Comparison of ENCODE assay signal across 25 cellular contexts in genomic region chr2:68687018-68687417, GRCh38. TPM values are rescaled to one million over a fixed set of nuclear protein-coding genes. Genes with fewer than 3 reads are reported as not detected.
DNase-seq lines count a peak whose midpoint lies in the region; ATAC-seq, FAIRE-seq and TF ChIP-seq lines count a peak whose summit lies in the region.
"Had no signal": no experiment of that assay in that cellular context is flagged by ENCODE, and none has a peak within 500 bp of the region (broad histone marks: within the 10 kb centered on the region; RNA-seq: fewer than 3 reads in every experiment).

No MANE protein-coding gene starts in this region.

- FAIRE-seq in GM12891 (lab: Jason Lieb, UNC) (peak; percentile 76), HTR-8/SVneo (lab: Jason Lieb, UNC) (peak; percentile 57), astrocyte (lab: Jason Lieb, UNC) (peak; percentile 56), kidney (lab: Jason Lieb, UNC) (peak; percentile 51)
- FAIRE-seq: D721Med had no signal

- no peak for ATAC-seq in upper lobe of left lung (ENCODE audit: low FRiP score in 2 of 2)
- ATAC-seq: Right ventricle myocardium inferior, SK-N-SH treated with all-trans-retinoic acid at 6 μM for 48 hours, T-helper 17 cell had no signal

- TF ChIP-seq EP300 in upper lobe of left lung (IDR thresholded peaks at IDR 0.05): no peak

- H3K27ac Mint-ChIP-seq in astrocyte (ENCODE audit: unreplicated experiment): no peak overlapping the region
- H3K27ac Mint-ChIP-seq: CD4-positive, CD25-positive, alpha-beta regulatory T cell; HFFc6; T-helper 17 cell had no signal

- intact Hi-C loops in kidney (cut with DNase I): no loop called here

- H3K27ac ChIP-seq in astrocyte (ENCODE audit: low read depth, low read length) (no peak overlapping the region), kidney (ENCODE audit: low read depth in 2 of 2, low read length in 2 of 2) (no peak overlapping the region), upper lobe of left lung (no peak overlapping the region)
- H3K27ac ChIP-seq: BLaER1, GM23248, HL-60, SJCRH30 had no signal

- H2AFZ ChIP-seq in astrocyte (ENCODE audit: low read depth, low read length): no peak overlapping the region
- H2AFZ ChIP-seq: GM23248 had no signal

- H3K4me1 Mint-ChIP-seq in astrocyte (ENCODE audit: low read depth, unreplicated experiment): no peaks in the 10 kb centered on the region

- H3K27me3 Mint-ChIP-seq in astrocyte (ENCODE audit: low read depth, unreplicated experiment): peaks cover 1% of the 10 kb centered on the region

- H3K27me3 ChIP-seq in astrocyte (ENCODE audit: insufficient read depth, low read length) (no peaks in the 10 kb centered on the region), upper lobe of left lung (no peaks in the 10 kb centered on the region)
- H3K27me3 ChIP-seq: BLaER1, SJCRH30 had no signal

- TF ChIP-seq CTCF in astrocyte (IDR thresholded peaks at IDR 0.05; ENCODE audit: insufficient read depth, low read depth, low read length): no peak
- TF ChIP-seq CTCF in kidney (IDR thresholded peaks at IDR 0.05; ENCODE audit: borderline replicate concordance, extremely low read depth, insufficient read depth): no peak
- no peak for TF ChIP-seq CTCF in upper lobe of left lung (IDR thresholded peaks at IDR 0.05)

- H3K4me2 ChIP-seq in astrocyte (ENCODE audit: low read length): no peak overlapping the region
- H3K4me2 ChIP-seq: BLaER1 had no signal

- no peak overlapping the region for H3K4me3 Mint-ChIP-seq in astrocyte (ENCODE audit: unreplicated experiment)
- H3K4me3 Mint-ChIP-seq: CD4-positive, CD25-positive, alpha-beta regulatory T cell; HFFc6; T-helper 17 cell had no signal

- H3K36me3 ChIP-seq in astrocyte (ENCODE audit: insufficient read depth, low read length) (no peaks in the 10 kb centered on the region), kidney (ENCODE audit: control insufficient read depth in 1 of 2, insufficient read depth in 2 of 2, low read length in 2 of 2) (no peaks in the 10 kb centered on the region), upper lobe of left lung (no peaks in the 10 kb centered on the region)
- H3K36me3 ChIP-seq: BLaER1, HAP-1, SJCRH30 had no signal

- H3K9me3 Mint-ChIP-seq in astrocyte (ENCODE audit: unreplicated experiment): no peaks in the 10 kb centered on the region
- H3K9me3 Mint-ChIP-seq: HFFc6 had no signal

- no peaks in the 10 kb centered on the region for H4K20me1 ChIP-seq in astrocyte (ENCODE audit: insufficient read depth, low read length)
- H4K20me1 ChIP-seq: BLaER1 had no signal

- DNase-seq in GM12891 (ENCODE audit: insufficient read length, low spot score) (no peak), HTR-8/SVneo (ENCODE audit: insufficient read length, low spot score) (no peak), astrocyte (ENCODE audit: low read depth) (no peak), kidney (no peak), GDM1 (lab: John Stamatoyannopoulos, UW) (no peak), RPMI8226 (no peak), upper lobe of left lung (no peak)
- DNase-seq: CD4-positive, CD25-positive, alpha-beta regulatory T cell; GM23248; HFFc6; NCI-H1092; NCI-H2029; NCI-H2171; NCI-H345; NCI-H524; NCI-H774; SJCRH30; T-helper 17 cell had no signal

- H3K79me2 ChIP-seq in astrocyte (ENCODE audit: insufficient read depth, low read length): no peaks in the 10 kb centered on the region

- no peaks in the 10 kb centered on the region for H3K36me3 Mint-ChIP-seq in astrocyte (ENCODE audit: low read depth, unreplicated experiment)

- TF ChIP-seq POLR2A in GM12891 (IDR thresholded peaks at IDR 0.05; ENCODE audit: low read depth, low read length) (no peak), upper lobe of left lung (IDR thresholded peaks at IDR 0.05) (no peak)

- no peak overlapping the region for H3K9ac ChIP-seq in astrocyte (ENCODE audit: low read length)
- H3K9ac ChIP-seq in kidney (ENCODE audit: low read length in 2 of 2): no peak overlapping the region
- H3K9ac ChIP-seq: BLaER1, GM23248 had no signal

- H3K4me1 ChIP-seq in astrocyte (ENCODE audit: insufficient read depth, low read length) (no peaks in the 10 kb centered on the region), kidney (ENCODE audit: control insufficient read depth in 1 of 2, insufficient read depth in 1 of 2, low read depth in 1 of 2, low read length in 2 of 2) (no peaks in the 10 kb centered on the region), upper lobe of left lung (no peaks in the 10 kb centered on the region)
- H3K4me1 ChIP-seq: SJCRH30 had no signal

- 85 to 93% methylated on average over 1 of the region's 1 CpG for WGBS in upper lobe of left lung, 2 donors

- no peak overlapping the region for H3K4me3 ChIP-seq in astrocyte (ENCODE audit: insufficient read depth, low read depth, low read length)
- no peak overlapping the region for H3K4me3 ChIP-seq in kidney (ENCODE audit: low read length in 2 of 2)
- no peak overlapping the region for H3K4me3 ChIP-seq in upper lobe of left lung
- H3K4me3 ChIP-seq: BLaER1, GM23248, HAP-1, SJCRH30 had no signal

- no peaks in the 10 kb centered on the region for H3K9me3 ChIP-seq in astrocyte (ENCODE audit: insufficient read depth, low read depth, low read length)
- no peaks in the 10 kb centered on the region for H3K9me3 ChIP-seq in kidney (ENCODE audit: control insufficient read depth in 1 of 2, low read length in 2 of 2)
- no peaks in the 10 kb centered on the region for H3K9me3 ChIP-seq in upper lobe of left lung
- H3K9me3 ChIP-seq: HAP-1, SJCRH30 had no signal

TF ChIP-seq in GM12891, 5 proteins besides CTCF, POLR2A, EP300 and RAD21:
- no peak for TF ChIP-seq SPI1 (IDR thresholded peaks at IDR 0.05; ENCODE audit: low read depth, low read length)
- no peak for TF ChIP-seq TAF1 (IDR thresholded peaks at IDR 0.05; ENCODE audit: low read depth, low read length)
- no peak for TF ChIP-seq POU2F2 (IDR thresholded peaks at IDR 0.05; ENCODE audit: low read depth, low read length)
- TF ChIP-seq PAX5 (IDR thresholded peaks at IDR 0.05; ENCODE audit: insufficient read depth, low read length, severe bottlenecking): no peak
- TF ChIP-seq POLR2AphosphoS5 (IDR thresholded peaks at IDR 0.05; ENCODE audit: low read depth, low read length): no peak

RNA-seq across cellular contexts. Expression of gene PROKR1, which starts 43.6 kb away (rescaled TPM):
- polyA plus RNA-seq in GM12891 (2012; ENCODE audit: low read depth, missing spikeins): not detected
- total RNA-seq in astrocyte (0.05 TPM in 1 of 2 replicates, not detected in the other), kidney (not detected), upper lobe of left lung (under 1 TPM in 1 of 6 donors, not detected in 5; 0.06 TPM)
- not detected for polyA plus RNA-seq in kidney (ENCODE audit: insufficient read depth, low read depth, low replicate concordance)
- total RNA-seq: CD4-positive, CD25-positive, alpha-beta regulatory T cell; HFFc6; Right ventricle myocardium inferior; SJCRH30; T-helper 17 cell had no signal
- polyA plus RNA-seq: AG04450; CD4-positive, CD25-positive, alpha-beta regulatory T cell; GM23248 had no signal

RNA-seq across cellular contexts. Expression of gene ARHGAP25, which starts 47.6 kb away (rescaled TPM):
- 3.8 TPM for polyA plus RNA-seq in GM12891 (2012; ENCODE audit: low read depth, missing spikeins)
- total RNA-seq in astrocyte: 0.30 TPM in 1 of 2 replicates, not detected in the other
- total RNA-seq in kidney: 20.4 TPM
- polyA plus RNA-seq in kidney (ENCODE audit: insufficient read depth, low read depth, low replicate concordance): 6.3 TPM
- total RNA-seq in upper lobe of left lung: 10 to 100 TPM; 13.2 to 36.1 (median 26.3) TPM
- total RNA-seq: GM23248, HFFc6 had no signal
- polyA plus RNA-seq: GM23248 had no signal

Comparison
In these comparisons a context has a peak if more than half of its experiments do, and no peak if none do; other contexts are left out.
1. RNA of gene ARHGAP25, which starts 47.6 kb away (total RNA-seq): 13.2 to 36.1 TPM in upper lobe of left lung and 20.4 TPM in kidney (single experiment); 0.30 TPM in astrocyte; every median in the first group is over 10 times any median in the second.